In the genomic region with DNA sequence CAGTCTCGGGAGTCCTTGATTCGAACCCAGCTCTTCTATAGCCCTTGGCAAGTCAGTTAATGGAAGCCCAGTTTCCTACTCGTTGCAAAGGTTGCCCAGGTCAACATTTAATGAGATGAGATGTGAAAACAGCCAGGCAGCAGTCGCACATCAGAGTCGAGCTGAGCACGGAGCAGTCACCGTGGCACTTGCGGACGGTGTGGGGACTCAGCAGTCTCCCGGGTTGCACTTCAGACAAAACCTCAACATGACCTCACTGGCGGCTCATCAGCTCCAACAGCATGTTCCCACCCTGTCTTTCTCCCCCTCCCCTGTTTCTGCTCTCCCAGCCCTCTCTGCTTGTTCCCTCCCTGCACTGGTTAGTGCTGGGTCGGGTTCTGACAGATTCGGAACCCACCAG, we compare ENCODE assay signal across 18 cellular contexts. TPM values are rescaled to one million over a fixed set of nuclear protein-coding genes. Genes with fewer than 3 reads are reported as not detected.
"Had no signal": no experiment of that assay in that cellular context is flagged by ENCODE, and none has a peak within 500 bp of the region (broad histone marks: within the 10 kb centered on the region; RNA-seq: fewer than 3 reads in every experiment).

No MANE protein-coding gene starts in this region.

- H3K4me1 ChIP-seq: suprapubic skin had no signal

- H3K27ac Mint-ChIP-seq: activated CD8-positive, alpha-beta T cell treated with anti-CD3 and anti-CD28 coated beads for 36 hours; activated T-helper 2 cell treated with anti-CD3 and anti-CD28 coated beads, Interferon-gamma antibody, Interleukin-2, Interleukin-4, amounts not matched to agents 10 μg/mL and 5 μg/mL and 100 μg/mL, durations not matched to agents 14 hours and 24 hours and 36 hours; immature natural killer cell; nephron had no signal

- ATAC-seq: left cardiac atrium, sciatic nerve had no signal

- DNase-seq: activated CD4-positive, alpha-beta T cell treated with anti-CD3 and anti-CD28 coated beads for 4 hours; activated CD8-positive, alpha-beta memory T cell treated with anti-CD3 and anti-CD28 coated beads, Interleukin-2, amount 50 U/mL, for 48 hours; activated CD8-positive, alpha-beta T cell treated with anti-CD3 and anti-CD28 coated beads for 36 hours; activated naive CD4-positive, alpha-beta T cell treated with anti-CD3 and anti-CD28 coated beads, Interleukin-2, amount 10 ng/mL, durations not matched to agents 7 days and 5 days; foreskin fibroblast; immature natural killer cell; left cardiac atrium; spleen; stimulated activated naive CD4-positive, alpha-beta T cell treated with Interleukin-2 at 50 U/mL for 16 hours; T-helper 9 cell had no signal

- H3K4me3 ChIP-seq: cardiac muscle cell, esophagus muscularis mucosa, lung, spleen, suprapubic skin had no signal

- H3K4me1 Mint-ChIP-seq: immature natural killer cell, nephron had no signal

- H3K4me3 Mint-ChIP-seq: activated CD8-positive, alpha-beta T cell treated with anti-CD3 and anti-CD28 coated beads for 36 hours; activated naive CD4-positive, alpha-beta T cell treated with anti-CD3 and anti-CD28 coated beads, Interleukin-2, amount 10 ng/mL, durations not matched to agents 7 days and 5 days; immature natural killer cell; nephron had no signal

- H3K27me3 ChIP-seq: cardiac muscle cell, spleen had no signal

- H3K27me3 Mint-ChIP-seq: activated naive CD4-positive, alpha-beta T cell treated with anti-CD3 and anti-CD28 coated beads, Interleukin-2, amount 10 ng/mL, durations not matched to agents 7 days and 5 days had no signal

- H3K9me3 Mint-ChIP-seq: activated CD8-positive, alpha-beta T cell treated with anti-CD3 and anti-CD28 coated beads for 36 hours; activated naive CD4-positive, alpha-beta T cell treated with anti-CD3 and anti-CD28 coated beads, Interleukin-2, amount 10 ng/mL, durations not matched to agents 7 days and 5 days; activated T-helper 2 cell treated with anti-CD3 and anti-CD28 coated beads, Interferon-gamma antibody, Interleukin-2, Interleukin-4, amounts not matched to agents 10 μg/mL and 5 μg/mL and 100 μg/mL, durations not matched to agents 14 hours and 24 hours and 36 hours; nephron had no signal

- H3K36me3 ChIP-seq: cardiac muscle cell, esophagus muscularis mucosa, spleen, suprapubic skin had no signal

- H3K9me3 ChIP-seq: esophagus muscularis mucosa, spleen, suprapubic skin had no signal

- H3K27ac ChIP-seq: cardiac muscle cell, esophagus muscularis mucosa, suprapubic skin had no signal

- FAIRE-seq: colon had no signal

RNA-seq across cellular contexts. Expression of gene UBE2QL1, which starts 35.8 kb away (rescaled TPM):
- total RNA-seq: activated CD8-positive, alpha-beta T cell treated with anti-CD3 and anti-CD28 coated beads for 36 hours had no signal
- polyA plus RNA-seq: immature natural killer cell had no signal
